ENCODE assay signal across 1 cellular context in the genomic region with DNA sequence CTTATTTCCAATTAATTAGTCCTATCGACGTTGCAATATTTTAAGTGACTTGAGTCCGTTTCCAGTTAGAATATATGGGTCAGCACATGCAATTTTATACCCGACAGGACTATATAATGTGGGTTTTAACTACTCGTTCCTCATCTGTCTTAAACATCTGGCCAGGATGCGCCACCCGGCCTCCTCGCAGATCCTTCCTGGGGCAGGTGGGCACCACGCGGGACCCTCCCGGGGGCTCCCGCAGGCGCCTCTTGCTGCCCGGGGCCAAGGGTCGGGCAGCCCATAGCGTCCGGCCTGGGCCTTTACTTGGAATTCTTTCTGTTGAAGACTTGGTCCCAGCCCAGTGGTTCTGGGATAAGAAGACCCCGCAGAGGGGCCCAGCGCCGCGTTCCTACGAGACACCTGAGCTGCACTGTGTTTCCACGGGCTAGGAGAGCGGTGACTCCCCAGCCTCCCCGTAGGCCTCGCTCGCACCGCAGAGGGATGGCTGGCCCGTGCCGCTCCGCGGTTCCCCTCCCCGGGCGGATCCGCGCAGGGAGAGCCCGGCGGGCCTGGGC.
TF ChIP-seq lines count a peak whose summit lies in the region.

No MANE protein-coding gene starts in this region.

TF ChIP-seq in H1, 55 proteins besides CTCF, POLR2A, EP300 and RAD21:
- TF ChIP-seq GABPA (IDR thresholded peaks at IDR 0.05; ENCODE audit: borderline replicate concordance, insufficient read depth, low read length) (no peak), EGR1 (IDR thresholded peaks at IDR 0.05; ENCODE audit: borderline replicate concordance, low read depth, low read length) (no peak), POLR2AphosphoS5 (IDR thresholded peaks at IDR 0.05; ENCODE audit: low read depth, low read length) (no peak), POU5F1 (IDR thresholded peaks at IDR 0.05; ENCODE audit: low read depth, low read length) (no peak), CHD2 (IDR thresholded peaks at IDR 0.05; ENCODE audit: low read length) (no peak), SUZ12 (IDR thresholded peaks at IDR 0.05; ENCODE audit: low read length) (peak; percentile 98), CREB1 (IDR thresholded peaks at IDR 0.05) (no peak), JUN (IDR thresholded peaks at IDR 0.05; ENCODE audit: low read depth, low read length) (no peak), SP4 (IDR thresholded peaks at IDR 0.05; ENCODE audit: low read length) (no peak), TBP (IDR thresholded peaks at IDR 0.05; ENCODE audit: low read depth, low read length) (no peak), BACH1 (IDR thresholded peaks at IDR 0.05; ENCODE audit: low read length) (no peak), CBX8 (IDR thresholded peaks at IDR 0.05; ENCODE audit: borderline replicate concordance, low read depth, low read length) (peak; percentile 97; the same call in 1 of the 2 replicates), MAX (IDR thresholded peaks at IDR 0.05) (no peak), SIX5 (IDR thresholded peaks at IDR 0.05; ENCODE audit: low read depth, low read length) (no peak), FOSL1 (IDR thresholded peaks at IDR 0.05; ENCODE audit: insufficient read depth, low read depth, low read length) (no peak), TEAD4 (IDR thresholded peaks at IDR 0.05; ENCODE audit: low read depth, low read length) (no peak), RXRA (IDR thresholded peaks at IDR 0.05; ENCODE audit: insufficient read depth, low read depth, low read length) (no peak), KDM4A (IDR thresholded peaks at IDR 0.05; ENCODE audit: low read depth, low read length, severe bottlenecking) (no peak), GTF2F1 (IDR thresholded peaks at IDR 0.05; ENCODE audit: borderline replicate concordance, low read depth, low read length) (no peak), SP1 (IDR thresholded peaks at IDR 0.05; ENCODE audit: low read depth, low read length) (no peak), TAF1 (IDR thresholded peaks at IDR 0.05; ENCODE audit: low read depth, low read length) (no peak), SP2 (IDR thresholded peaks at IDR 0.05; ENCODE audit: low read length) (no peak), JUND (IDR thresholded peaks at IDR 0.05; ENCODE audit: low read length) (no peak), EZH2 (IDR thresholded peaks at IDR 0.05; ENCODE audit: low read depth, low read length, severe bottlenecking) (peak; percentile 99), RNF2 (IDR thresholded peaks at IDR 0.05; ENCODE audit: borderline replicate concordance, low read depth, low read length, missing control alignments, poor library complexity, severe bottlenecking) (peak; percentile 100), HDAC2 (IDR thresholded peaks at IDR 0.05; ENCODE audit: borderline replicate concordance in 1 of 2, low read depth in 2 of 2, low read length in 2 of 2) (no peak), CTBP2 (IDR thresholded peaks at IDR 0.05; ENCODE audit: borderline replicate concordance, insufficient read depth, insufficient read length, low read length) (peak; percentile 52), NRF1 (IDR thresholded peaks at IDR 0.05; ENCODE audit: low read depth, low read length) (no peak)
- TF ChIP-seq, protein P1, sequence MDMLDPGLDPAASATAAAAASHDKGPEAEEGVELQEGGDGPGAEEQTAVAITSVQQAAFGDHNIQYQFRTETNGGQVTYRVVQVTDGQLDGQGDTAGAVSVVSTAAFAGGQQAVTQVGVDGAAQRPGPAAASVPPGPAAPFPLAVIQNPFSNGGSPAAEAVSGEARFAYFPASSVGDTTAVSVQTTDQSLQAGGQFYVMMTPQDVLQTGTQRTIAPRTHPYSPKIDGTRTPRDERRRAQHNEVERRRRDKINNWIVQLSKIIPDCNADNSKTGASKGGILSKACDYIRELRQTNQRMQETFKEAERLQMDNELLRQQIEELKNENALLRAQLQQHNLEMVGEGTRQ (IDR thresholded peaks at IDR 0.05; ENCODE audit: low read length) = no peak
- TF ChIP-seq, protein P2, sequence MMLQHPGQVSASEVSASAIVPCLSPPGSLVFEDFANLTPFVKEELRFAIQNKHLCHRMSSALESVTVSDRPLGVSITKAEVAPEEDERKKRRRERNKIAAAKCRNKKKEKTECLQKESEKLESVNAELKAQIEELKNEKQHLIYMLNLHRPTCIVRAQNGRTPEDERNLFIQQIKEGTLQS (IDR thresholded peaks at IDR 0.05; ENCODE audit: insufficient read depth, low read depth, low read length) = no peak
